17 cellular contexts compared by ENCODE assay signal in the genomic region with DNA sequence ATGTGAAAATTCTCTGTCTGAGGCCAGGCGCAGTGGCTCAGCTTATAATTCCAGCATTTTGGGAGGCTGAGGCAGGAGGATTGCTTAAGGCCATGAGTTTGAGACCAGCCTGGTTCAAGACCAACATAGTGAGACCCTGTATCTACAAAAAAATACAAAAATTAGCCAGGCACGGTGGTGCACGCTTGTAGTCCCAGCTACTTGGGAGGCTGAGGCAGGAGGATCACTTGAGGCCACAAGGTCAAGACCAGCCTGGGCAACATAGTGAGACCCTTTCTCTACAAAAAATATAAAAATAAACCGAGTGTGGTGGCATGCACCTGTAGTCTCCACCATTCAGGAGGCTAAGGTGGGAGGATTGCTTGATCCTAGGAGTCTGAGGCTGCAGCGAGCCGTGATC. TPM values are rescaled to one million over a fixed set of nuclear protein-coding genes. Genes with fewer than 3 reads are reported as not detected.
DNase-seq lines count a peak whose midpoint lies in the region; ATAC-seq lines count a peak whose summit lies in the region.
"Had no signal": no experiment of that assay in that cellular context is flagged by ENCODE, and none has a peak within 500 bp of the region (broad histone marks: within the 10 kb centered on the region; RNA-seq: fewer than 3 reads in every experiment).

No MANE protein-coding gene starts in this region.

- no peak for DNase-seq in activated T-cell treated with anti-CD3 and anti-CD28 coated beads, Interleukin-2, amount 50 U/mL, for 72 hours
- DNase-seq in activated T-cell treated with anti-CD3 and anti-CD28 coated beads for 4 hours (no peak), T-cell (no peak), caudate nucleus (lab: John Stamatoyannopoulos, UW) (no peak), NCI-H146 (lab: John Stamatoyannopoulos, UW) (no peak), LoVo (ENCODE audit: low spot score) (no peak)
- no peak for DNase-seq in stimulated activated naive CD8-positive, alpha-beta T cell treated with anti-CD3 and anti-CD28 coated beads, Interleukin-15, amount 100 ng/mL, for 72 hours
- DNase-seq: adrenal gland, DMS 273 treated with DMSO at 0.1 percent for 48 hours, kidney, NCI-H1436, NCI-H446 had no signal

- POLR2A ChIA-PET in T-cell (lab: Charles Lee), result no interaction called here

- H3K27ac ChIP-seq in caudate nucleus (ENCODE audit: low read depth, low read length), result peak overlapping the region; percentile 67
- H3K27ac ChIP-seq: hepatocyte, right atrium auricular region, suprapubic skin had no signal

- H3K36me3 Mint-ChIP-seq in activated T-cell treated with anti-CD3 and anti-CD28 coated beads, Interleukin-2, amount 50 U/mL, for 72 hours (ENCODE audit: insufficient read depth in 2 of 2), result peaks cover 10 to 12% of the 10 kb centered on the region in 2 donors
- peaks cover 3% of the 10 kb centered on the region for H3K36me3 Mint-ChIP-seq in T-cell

- peak overlapping the region; percentile 86 for H3K27ac Mint-ChIP-seq in activated T-cell treated with anti-CD3 and anti-CD28 coated beads, Interleukin-2, amount 50 U/mL, for 72 hours
- peak overlapping the region; percentile 79 to 90 for H3K27ac Mint-ChIP-seq in T-cell
- H3K27ac Mint-ChIP-seq in stimulated activated naive CD8-positive, alpha-beta T cell treated with anti-CD3 and anti-CD28 coated beads, Interleukin-15, amount 100 ng/mL, for 72 hours, result peak overlapping the region; percentile 81 to 92

- CTCF ChIA-PET in T-cell (lab: Charles Lee), result interaction anchor here in 1 of 2 donors (2.9 kb wide), 1 partner anchor 34 kb away, joined by 19 read pairs; the partner anchor contains the start of gene PSMC4

- peaks cover 56% of the 10 kb centered on the region for H3K4me1 Mint-ChIP-seq in activated T-cell treated with anti-CD3 and anti-CD28 coated beads, Interleukin-2, amount 50 U/mL, for 72 hours (ENCODE audit: low read depth)
- H3K4me1 Mint-ChIP-seq in T-cell, result peaks cover 68 to 78% (median 75%) of the 10 kb centered on the region in 3 donors
- peaks cover 81% of the 10 kb centered on the region for H3K4me1 Mint-ChIP-seq in stimulated activated naive CD8-positive, alpha-beta T cell treated with anti-CD3 and anti-CD28 coated beads, Interleukin-15, amount 100 ng/mL, for 72 hours

- peaks cover 0 to 5% of the 10 kb centered on the region in 2 donors for H3K9me3 Mint-ChIP-seq in activated T-cell treated with anti-CD3 and anti-CD28 coated beads, Interleukin-2, amount 50 U/mL, for 72 hours
- H3K9me3 Mint-ChIP-seq in T-cell, result peaks cover 4 to 12% (median 9%) of the 10 kb centered on the region in 3 donors
- peaks cover 15 to 22% of the 10 kb centered on the region in 2 donors for H3K9me3 Mint-ChIP-seq in stimulated activated naive CD8-positive, alpha-beta T cell treated with anti-CD3 and anti-CD28 coated beads, Interleukin-15, amount 100 ng/mL, for 72 hours

- no peaks in the 10 kb centered on the region for H3K27me3 Mint-ChIP-seq in activated T-cell treated with anti-CD3 and anti-CD28 coated beads, Interleukin-2, amount 50 U/mL, for 72 hours (ENCODE audit: low read depth)
- H3K27me3 Mint-ChIP-seq in T-cell, result no peaks in the 10 kb centered on the region
- no peaks in the 10 kb centered on the region for H3K27me3 Mint-ChIP-seq in stimulated activated naive CD8-positive, alpha-beta T cell treated with anti-CD3 and anti-CD28 coated beads, Interleukin-15, amount 100 ng/mL, for 72 hours
- H3K27me3 Mint-ChIP-seq: memory B cell had no signal

- H3K4me3 Mint-ChIP-seq in activated T-cell treated with anti-CD3 and anti-CD28 coated beads, Interleukin-2, amount 50 U/mL, for 72 hours, result peak overlapping the region; percentile 39 to 51
- H3K4me3 Mint-ChIP-seq in T-cell, result peak overlapping the region in 2 of 3 donors; percentile 2 to 49
- H3K4me3 Mint-ChIP-seq in stimulated activated naive CD8-positive, alpha-beta T cell treated with anti-CD3 and anti-CD28 coated beads, Interleukin-15, amount 100 ng/mL, for 72 hours, result peak overlapping the region; percentile 19 to 56

- ATAC-seq in activated T-cell treated with anti-CD3 and anti-CD28 coated beads, Interleukin-2, amount 50 U/mL, for 72 hours (replicated peaks in 1 of 2), result peak in 1 of 2 donors; percentile 24
- no peak for ATAC-seq in T-cell (replicated peaks in 1 of 4)
- ATAC-seq in stimulated activated naive CD8-positive, alpha-beta T cell treated with anti-CD3 and anti-CD28 coated beads, Interleukin-15, amount 100 ng/mL, for 72 hours, result no peak
- ATAC-seq in GM21723 (IDR thresholded peaks at IDR 0.05; ENCODE audit: unreplicated experiment), result no peak

RNA-seq across cellular contexts. Expression of gene FCGBP, which starts 2.2 kb away (rescaled TPM):
- 10 to 100 TPM in 1 of 2 donors, 1 to 10 TPM in 1; 7.2 to 13.4 TPM for total RNA-seq in activated T-cell treated with anti-CD3 and anti-CD28 coated beads, Interleukin-2, amount 50 U/mL, for 72 hours
- 10 to 100 TPM; 12.6 to 88.0 (median 43.3) TPM for total RNA-seq in T-cell

RNA-seq across cellular contexts. Expression of gene PSMC4, which starts 34.3 kb away (rescaled TPM):
- total RNA-seq in activated T-cell treated with anti-CD3 and anti-CD28 coated beads, Interleukin-2, amount 50 U/mL, for 72 hours, result 100 to 1,000 TPM; 101 to 114 TPM
- total RNA-seq in T-cell, result 10 to 100 TPM; 58.5 to 80.0 (median 59.6) TPM
